In the genomic region with DNA sequence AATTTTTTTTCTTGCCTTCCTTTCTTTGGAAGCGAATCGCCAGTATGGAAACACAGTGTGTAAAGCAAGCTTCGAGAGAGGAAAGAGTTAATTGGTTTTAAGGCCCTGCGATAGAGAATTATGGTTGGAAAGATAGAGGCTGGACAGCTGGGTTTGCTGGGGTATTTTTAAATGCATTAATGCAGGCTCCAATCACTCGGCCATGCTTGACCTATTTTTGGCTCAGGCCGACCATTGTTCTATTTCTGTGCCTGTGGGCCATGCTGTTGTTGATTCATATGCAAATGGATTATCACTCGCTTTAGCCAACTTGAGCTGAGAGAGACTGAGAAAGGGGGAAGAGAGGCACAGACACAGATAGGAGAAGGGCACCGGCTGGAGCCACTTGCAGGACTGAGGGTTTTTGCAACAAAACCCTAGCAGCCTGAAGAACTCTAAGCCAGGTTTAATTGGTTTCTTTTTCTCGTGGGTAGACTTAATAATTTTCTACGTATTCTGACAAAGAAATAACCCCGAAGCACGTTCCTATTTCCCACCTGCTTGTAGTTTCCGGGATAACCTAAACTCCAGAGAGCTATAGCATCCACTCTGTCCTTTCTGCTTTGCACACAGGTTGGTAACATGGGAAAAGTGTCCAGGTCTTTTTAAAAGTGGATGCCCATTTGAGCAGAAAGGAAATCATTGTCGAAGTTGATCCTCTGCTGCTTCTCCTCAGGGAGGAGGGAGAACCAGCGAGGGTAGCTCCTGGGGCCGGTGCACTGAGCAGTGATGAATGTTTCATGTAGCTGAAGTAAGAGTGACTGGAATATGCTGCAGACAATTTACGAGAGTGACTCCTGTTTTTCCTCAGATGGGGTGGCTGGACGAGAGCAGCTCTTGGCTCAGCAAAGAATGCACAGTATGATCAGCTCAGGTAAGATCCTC, we compare ENCODE assay signal across 1 cellular context.
TF ChIP-seq lines count a peak whose summit lies in the region.

HDAC9 (plus strand) TSS at position 338 of the 924 bp plus-strand sequence; CDS start at position 892, 554 bp downstream.

TF ChIP-seq in liver, 16 proteins besides CTCF, POLR2A, EP300 and RAD21 (continued from another document):
- TF ChIP-seq MAX (IDR thresholded peaks at IDR 0.05) = no peak
